8 cellular contexts compared by ENCODE assay signal in the genomic region with DNA sequence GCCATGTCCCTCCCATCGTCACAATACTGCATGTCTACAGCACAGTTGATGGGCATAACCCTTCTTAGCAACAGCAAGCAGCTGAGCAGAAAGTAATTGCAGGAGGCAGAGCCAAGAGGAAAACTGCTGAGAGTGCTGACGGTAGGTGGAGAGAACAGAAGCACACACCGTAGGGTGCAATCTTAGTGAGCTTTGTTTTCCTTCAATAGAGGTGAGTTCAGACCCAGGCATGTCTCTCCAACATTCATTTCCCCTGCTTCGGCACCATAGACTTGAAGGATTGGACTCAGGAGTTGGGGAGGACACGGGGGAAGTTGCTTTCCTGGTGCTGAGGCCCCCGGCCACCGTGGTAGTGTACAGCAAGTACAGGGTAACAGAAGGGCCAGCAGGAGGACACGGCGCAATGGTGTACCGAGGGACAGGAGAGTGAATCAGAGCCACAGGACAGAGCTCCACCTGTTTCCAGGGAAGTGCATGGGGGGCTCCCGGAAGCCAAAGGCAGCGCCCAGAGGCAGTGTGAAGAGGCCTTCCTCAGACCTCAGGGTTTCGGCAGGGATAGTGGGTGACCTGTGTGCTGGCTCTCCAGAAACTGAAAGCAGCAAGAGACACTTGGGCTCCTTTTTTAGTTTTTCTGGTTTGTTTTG. TPM values are rescaled to one million over a fixed set of nuclear protein-coding genes. Genes with fewer than 3 reads are reported as not detected.
DNase-seq lines count a peak whose midpoint lies in the region; ATAC-seq and TF ChIP-seq lines count a peak whose summit lies in the region.

No MANE protein-coding gene starts in this region.

- DNase-seq in Daoy (ENCODE audit: low read depth) (peak; percentile 12), IMR-90 (no peak), SK-N-DZ (ENCODE audit: low spot score) (peak; percentile 40), immature natural killer cell (peak in 1 of 3 donors; percentile 39), Right ventricle myocardium inferior (ENCODE audit: missing footprints) (no peak), posterior vena cava (ENCODE audit: low spot score) (no peak), epidermal melanocyte (ENCODE audit: insufficient read length, low spot score) (no peak)

- H3K79me1 ChIP-seq in IMR-90 (ENCODE audit: low read depth in 1 of 2, low read length in 2 of 2), result no peaks in the 10 kb centered on the region

- intact Hi-C loops in IMR-90 (cut with micrococcal nuclease) (no loop called here), Right ventricle myocardium inferior (cut with DNase I) (no loop called here), posterior vena cava (cut with DNase I) (no loop called here)

- H3K36me3 Mint-ChIP-seq in immature natural killer cell, result no peaks in the 10 kb centered on the region

- H3K9ac ChIP-seq in IMR-90 (ENCODE audit: low read depth, low read length), result no peak overlapping the region

- CTCF ChIA-PET in IMR-90 (lab: Yijun Ruan, JAX), result interaction anchor here (1.2 kb wide), 2 partner anchors 41 to 276 kb away, joined by 3 read pairs; no protein-coding TSS in a partner anchor

- no peak overlapping the region for H3K14ac ChIP-seq in IMR-90 (replicated peaks; ENCODE audit: low read depth, low read length)

- no peaks in the 10 kb centered on the region for H3K9me3 ChIP-seq in IMR-90 (ENCODE audit: control insufficient read depth, insufficient read depth, low read length)

- no peak overlapping the region for H3K4me2 ChIP-seq in IMR-90 (ENCODE audit: low read depth, low read length)

- H3K4me3 ChIP-seq in IMR-90 (ENCODE audit: insufficient read depth, low read depth, low read length), result no peak overlapping the region

- H2AK9ac ChIP-seq in IMR-90 (replicated peaks; ENCODE audit: low read depth, low read length, poor library complexity), result no peak overlapping the region

- no peaks in the 10 kb centered on the region for H3K27me3 ChIP-seq in IMR-90 (ENCODE audit: control insufficient read depth, insufficient read depth, low read length)

- H2BK15ac ChIP-seq in IMR-90 (ENCODE audit: low read depth, low read length), result no peak overlapping the region

- TF ChIP-seq POLR2A in IMR-90 (IDR thresholded peaks at IDR 0.05; ENCODE audit: low read depth, low read length), result no peak

- H2AFZ ChIP-seq in IMR-90 (replicated peaks; ENCODE audit: low read length, poor library complexity), result peak overlapping the region; percentile 40

- H3K4me1 Mint-ChIP-seq in immature natural killer cell, result peaks cover 23 to 24% of the 10 kb centered on the region in 2 donors

- H2BK5ac ChIP-seq in IMR-90 (ENCODE audit: low read depth, low read length, poor library complexity, severe bottlenecking), result no peak overlapping the region

- peak overlapping the region; percentile 75 to 88 (median 77) for H3K4me3 Mint-ChIP-seq in immature natural killer cell

- no peak overlapping the region for H4K5ac ChIP-seq in IMR-90 (ENCODE audit: low read depth, low read length)

- TF ChIP-seq CTCF in IMR-90 (conservative IDR thresholded peaks at IDR 0.05; ENCODE audit: low read depth, low read length), result no peak

- H3K18ac ChIP-seq in IMR-90 (ENCODE audit: low read depth, low read length), result no peak overlapping the region

- ATAC-seq in GM21447 (IDR thresholded peaks at IDR 0.05; ENCODE audit: unreplicated experiment) (peak; percentile 48), IMR-90 (ENCODE audit: low read depth) (no peak), Right ventricle myocardium inferior (no peak)

- H3K23ac ChIP-seq in IMR-90 (ENCODE audit: low read depth, low read length), result no peak overlapping the region

- no peaks in the 10 kb centered on the region for H3K9me3 Mint-ChIP-seq in immature natural killer cell

- no peaks in the 10 kb centered on the region for H3K9me1 ChIP-seq in IMR-90 (ENCODE audit: insufficient read depth, low read length)

- H3K36me3 ChIP-seq in IMR-90 (ENCODE audit: control insufficient read depth, insufficient read depth, low read length), result no peaks in the 10 kb centered on the region

- WGBS in IMR-90 (ENCODE audit: extremely low coverage in 2 of 2, insufficient read length in 1 of 2), 2 experiments, result 46% methylated on average over 7 of the region's 13 CpGs; no CpG with 5 or more reads in 1 of the 2 experiments

- in situ Hi-C loops in IMR-90 (cut with MboI; ENCODE audit: low sequenced_read_pairs), result no loop called here

- H4K8ac ChIP-seq in IMR-90 (ENCODE audit: low read depth in 2 of 2, low read length in 2 of 2), result no peak overlapping the region

- no peak for TF ChIP-seq RAD21 in IMR-90 (IDR thresholded peaks at IDR 0.05; ENCODE audit: low read length)

- no peak overlapping the region for H3K56ac ChIP-seq in IMR-90 (ENCODE audit: extremely low read depth, insufficient read depth, low read length)

- H2AK5ac ChIP-seq in IMR-90 (ENCODE audit: low read depth, low read length), result no peak overlapping the region

- no peak overlapping the region for H3K27ac ChIP-seq in IMR-90 (ENCODE audit: insufficient read depth, low read length)

- BruUV-seq in IMR-90 (replicated peaks; lab: Mats Ljungman, UMichigan), result no TSS peak

- peak overlapping the region; percentile 85 to 96 (median 94) for H3K27ac Mint-ChIP-seq in immature natural killer cell

- H3K4ac ChIP-seq in IMR-90 (ENCODE audit: low read depth, low read length), result no peak overlapping the region

- H4K20me1 ChIP-seq in IMR-90 (ENCODE audit: insufficient read depth, low read length), result no peaks in the 10 kb centered on the region

- no peak overlapping the region for H2BK120ac ChIP-seq in IMR-90 (ENCODE audit: low read depth, low read length)

- no peak overlapping the region for H2BK20ac ChIP-seq in IMR-90 (ENCODE audit: low read depth, low read length)

- H3K4me1 ChIP-seq in IMR-90 (ENCODE audit: control insufficient read depth, insufficient read depth, low read length), result peaks cover 2% of the 10 kb centered on the region; the same call in 1 of the 2 replicates

- peaks cover 2 to 4% (median 2%) of the 10 kb centered on the region in 3 donors for H3K27me3 Mint-ChIP-seq in immature natural killer cell (ENCODE audit: low read depth in 3 of 3)

- POLR2A ChIA-PET in IMR-90 (lab: Charles Lee; ENCODE audit: unreplicated experiment), result no interaction called here

- H4K91ac ChIP-seq in IMR-90 (ENCODE audit: insufficient read depth, low read depth, low read length), result no peak overlapping the region

- dilution Hi-C loops in IMR-90 (cut with HindIII; ENCODE audit: low sequenced_read_pairs, unreplicated experiment), result no loop called here

TF ChIP-seq in IMR-90, 13 proteins besides CTCF, POLR2A, EP300 and RAD21:
- TF ChIP-seq BHLHE40 (IDR thresholded peaks at IDR 0.05; ENCODE audit: low read depth, low read length) (no peak), NFE2L2 (IDR thresholded peaks at IDR 0.05; ENCODE audit: low read depth, low read length) (no peak), MAZ (IDR thresholded peaks at IDR 0.05; ENCODE audit: borderline replicate concordance, low read depth, low read length) (no peak), CHD1 (IDR thresholded peaks at IDR 0.05; ENCODE audit: low read depth, low read length) (no peak), FOS (IDR thresholded peaks at IDR 0.05; ENCODE audit: low read depth, low read length) (no peak), RCOR1 (IDR thresholded peaks at IDR 0.05; ENCODE audit: insufficient replicate concordance, low read length) (no peak), ELK1 (IDR thresholded peaks at IDR 0.05; ENCODE audit: borderline replicate concordance, low read depth, low read length) (no peak), SMC3 (IDR thresholded peaks at IDR 0.05; ENCODE audit: low read depth, low read length) (no peak), MAFK (IDR thresholded peaks at IDR 0.05; ENCODE audit: low read depth, low read length) (no peak), MXI1 (IDR thresholded peaks at IDR 0.05; ENCODE audit: borderline replicate concordance, low read depth, low read length) (no peak), CEBPB (IDR thresholded peaks at IDR 0.05; ENCODE audit: low read depth, low read length) (no peak), RFX5 (IDR thresholded peaks at IDR 0.05; ENCODE audit: low read depth, low read length) (no peak)
- TF ChIP-seq, protein P1, sequence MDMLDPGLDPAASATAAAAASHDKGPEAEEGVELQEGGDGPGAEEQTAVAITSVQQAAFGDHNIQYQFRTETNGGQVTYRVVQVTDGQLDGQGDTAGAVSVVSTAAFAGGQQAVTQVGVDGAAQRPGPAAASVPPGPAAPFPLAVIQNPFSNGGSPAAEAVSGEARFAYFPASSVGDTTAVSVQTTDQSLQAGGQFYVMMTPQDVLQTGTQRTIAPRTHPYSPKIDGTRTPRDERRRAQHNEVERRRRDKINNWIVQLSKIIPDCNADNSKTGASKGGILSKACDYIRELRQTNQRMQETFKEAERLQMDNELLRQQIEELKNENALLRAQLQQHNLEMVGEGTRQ (IDR thresholded peaks at IDR 0.05; ENCODE audit: low read depth, low read length), result no peak

RNA-seq across cellular contexts. Expression of gene SINHCAF, which starts 36.3 kb away (rescaled TPM):
- 155 and 191 TPM in 2 replicates for total RNA-seq in Daoy (2014; rRNA removed; shearing (Covaris generic))
- total RNA-seq in IMR-90 (2012; rRNA removed) (30.8 and 43.3 TPM in 2 replicates), Right ventricle myocardium inferior (9.1 TPM), posterior vena cava (10 to 100 TPM; 12.0 to 21.5 TPM)
- polyA plus RNA-seq in IMR-90 (2012; rRNA removed) (14.5 and 21.6 TPM in 2 replicates), immature natural killer cell (10 to 100 TPM; 36.8 to 45.7 (median 41.9) TPM)
- 2.6 and 6.0 TPM in 2 replicates for polyA plus RNA-seq in IMR-90 (2012; cell fraction: cytosol; rRNA removed)
- 1.9 and 14.5 TPM in 2 replicates for polyA plus RNA-seq in IMR-90 (2012; cell fraction: nucleus; rRNA removed; ENCODE audit: low replicate concordance)
- polyA plus RNA-seq in SK-N-DZ (2014; cell fraction: cytosol; rRNA removed), result 243 and 376 TPM in 2 replicates
- 93.4 and 146 TPM in 2 replicates for polyA plus RNA-seq in SK-N-DZ (2014; cell fraction: nucleus; rRNA removed)

Comparison
In these comparisons a context has a peak if more than half of its experiments do, and no peak if none do; other contexts are left out.
1. DNase-seq: peak in Daoy (single experiment) and SK-N-DZ (single experiment); none in IMR-90 (single experiment), Right ventricle myocardium inferior (single experiment), posterior vena cava (single experiment) and epidermal melanocyte (single experiment).